Comparison of ENCODE assay signal across 21 cellular contexts in the genomic region with DNA sequence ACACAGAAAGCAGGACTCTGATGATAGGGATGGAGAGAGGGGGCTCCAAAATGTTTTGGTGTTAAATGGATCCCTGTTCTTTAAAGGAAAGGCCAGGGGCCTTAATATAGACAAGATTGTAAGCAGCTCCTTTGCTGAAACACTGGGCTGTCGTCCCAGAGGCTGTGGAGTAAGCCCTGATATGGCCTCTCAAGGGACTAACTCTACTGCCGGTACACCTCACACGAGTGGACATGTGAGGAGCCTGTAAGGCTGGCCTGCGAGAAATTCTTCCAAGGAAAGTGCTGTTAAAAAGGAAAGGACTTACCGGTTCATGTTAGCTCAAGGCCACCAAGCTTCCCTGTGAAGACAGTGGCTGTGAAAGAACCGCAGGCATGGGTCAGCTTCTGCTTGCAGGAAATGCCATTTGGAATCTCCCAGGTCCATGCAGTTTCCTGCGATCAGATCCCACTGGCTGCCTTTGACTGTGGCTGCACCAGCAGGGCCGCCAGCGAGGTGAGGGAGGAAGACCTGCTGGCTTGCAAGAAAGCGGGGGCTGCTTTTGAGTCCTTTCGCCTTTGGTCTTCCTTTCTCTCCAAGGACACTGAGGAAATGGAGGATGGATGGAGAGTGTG.
DNase-seq lines count a peak whose midpoint lies in the region; ATAC-seq, FAIRE-seq and TF ChIP-seq lines count a peak whose summit lies in the region.
"Had no signal": no experiment of that assay in that cellular context is flagged by ENCODE, and none has a peak within 500 bp of the region (broad histone marks: within the 10 kb centered on the region; RNA-seq: fewer than 3 reads in every experiment).

No MANE protein-coding gene starts in this region.

- ATAC-seq in Right ventricle myocardium inferior, result peak; percentile 34
- ATAC-seq in Right ventricle myocardium superior (ENCODE audit: poor library complexity), result no peak
- ATAC-seq in K562, result no peak
- ATAC-seq in left ventricle myocardium superior, result peak; percentile 43
- ATAC-seq: CD8-positive, alpha-beta T cell; PC-3 had no signal

- no peaks in the 10 kb centered on the region for H3K9me3 Mint-ChIP-seq in nephron progenitor cell
- H3K9me3 Mint-ChIP-seq: CD8-positive, alpha-beta T cell had no signal

- TF ChIP-seq POLR2A in K562 (conservative IDR thresholded peaks at IDR 0.05), result no peak

- H3K9ac ChIP-seq in K562 (ENCODE audit: insufficient read depth in 1 of 2, low read depth in 2 of 2, low read length in 2 of 2), result no peak overlapping the region
- H3K9ac ChIP-seq: BLaER1 had no signal

- no peaks in the 10 kb centered on the region for H3K36me3 ChIP-seq in K562 (ENCODE audit: control insufficient read depth, insufficient read depth, low read length)
- H3K36me3 ChIP-seq: HAP-1 had no signal

- intact Hi-C loops in Right ventricle myocardium inferior (cut with DNase I), result no loop called here
- intact Hi-C loops in Right ventricle myocardium superior (cut with DNase I), result no loop called here
- intact Hi-C loops in K562 (cut with micrococcal nuclease), result no loop called here
- intact Hi-C loops in left ventricle myocardium superior (cut with micrococcal nuclease), result no loop called here

- H3K9me3 ChIP-seq in K562 (replicated peaks; ENCODE audit: control insufficient read depth, insufficient read depth, low read depth, low read length), result no peaks in the 10 kb centered on the region
- H3K9me3 ChIP-seq: BLaER1, HAP-1 had no signal

- H3K27me3 Mint-ChIP-seq in nephron progenitor cell (ENCODE audit: low read depth, poor library complexity), result peaks cover 3% of the 10 kb centered on the region

- no peak overlapping the region for H3K4me3 ChIP-seq in K562
- H3K4me3 ChIP-seq: BLaER1, HAP-1 had no signal

- TF ChIP-seq RAD21 in K562 (CRISPR knock-in tag; conservative IDR thresholded peaks at IDR 0.05 in 1 of 2, IDR thresholded peaks at IDR 0.05 in 1 of 2), result no peak

- BruUV-seq in K562 (replicated peaks; lab: Mats Ljungman, UMichigan), result no TSS peak

- in situ Hi-C loops in K562 (cut with MboI), result no loop called here

- no peak for FAIRE-seq in K562 (lab: Jason Lieb, UNC)
- FAIRE-seq: G401.6 had no signal

- H2AFZ ChIP-seq in K562 (ENCODE audit: low read depth, low read length), result peak overlapping the region; percentile 22; the same call in 1 of the 2 replicates

- DNase-seq in Right ventricle myocardium inferior (ENCODE audit: missing footprints) (no peak), Right ventricle myocardium superior (no peak), K562 (ENCODE audit: extremely low read depth in 1 of 4, low spot score in 3 of 4) (no peak), left ventricle myocardium superior (no peak), nephron progenitor cell (no peak), SKM-1 treated with dmso at 0.1 percent for 144 hours (lab: John Stamatoyannopoulos, UW; ENCODE audit: unreplicated experiment) (no peak), H4 (ENCODE audit: low spot score) (no peak)
- no peak for DNase-seq in central memory CD4-positive, alpha-beta T cell
- DNase-seq: CD8-positive, alpha-beta T cell; DND-41; IMR-90; Kasumi-1; NCI-H1105 treated with DMSO at 0.1 percent for 48 hours; NCI-H187; NCI-H446 treated with DMSO at 0.1 percent for 48 hours; NCI-H748 treated with DMSO at 0.1 percent for 48 hours; PC-3 had no signal

- no peak overlapping the region for H3K27ac ChIP-seq in K562 (ENCODE audit: extremely low read depth, low read depth, low read length)
- H3K27ac ChIP-seq: BLaER1, RWPE1 had no signal

- H3K4me3 Mint-ChIP-seq in nephron progenitor cell, result no peak overlapping the region
- H3K4me3 Mint-ChIP-seq: CD8-positive, alpha-beta T cell had no signal

- H3K9me1 ChIP-seq in K562 (ENCODE audit: control insufficient read depth, insufficient read depth, low read length), result no peaks in the 10 kb centered on the region

- TF ChIP-seq CTCF in K562 (IDR thresholded peaks at IDR 0.05 in 2 of 3, conservative IDR thresholded peaks at IDR 0.05 in 1 of 3; ENCODE audit: insufficient read depth in 2 of 3, low read depth in 1 of 3, low read length in 3 of 3) (no peak), nephron progenitor cell (IDR thresholded peaks at IDR 0.05) (no peak)

- no peaks in the 10 kb centered on the region for H4K20me1 ChIP-seq in K562 (replicated peaks; ENCODE audit: control insufficient read depth, insufficient read depth, low read length)
- H4K20me1 ChIP-seq: BLaER1 had no signal

- H3K4me1 Mint-ChIP-seq in nephron progenitor cell, result no peaks in the 10 kb centered on the region

- H3K79me2 ChIP-seq in K562 (ENCODE audit: control insufficient read depth, insufficient read depth, low read length), result no peaks in the 10 kb centered on the region

- H3K27ac Mint-ChIP-seq in nephron progenitor cell, result peak overlapping the region; percentile 48
- H3K27ac Mint-ChIP-seq: CD8-positive, alpha-beta T cell had no signal

- H3K4me2 ChIP-seq in K562 (ENCODE audit: insufficient read depth, low read length), result no peak overlapping the region
- H3K4me2 ChIP-seq: BLaER1 had no signal

- POLR2A ChIA-PET in K562 (lab: Yijun Ruan, JAX), result interaction anchor here (0.5 to 1.2 kb wide), 4 partner anchors 8 to 81 kb away, joined by 3 to 4 read pairs (median 3); no protein-coding TSS in a partner anchor

- no peaks in the 10 kb centered on the region for H3K27me3 ChIP-seq in K562 (ENCODE audit: control insufficient read depth in 2 of 2, insufficient read depth in 2 of 2, low read length in 2 of 2)
- H3K27me3 ChIP-seq: BLaER1 had no signal

- TF ChIP-seq EP300 in K562 (IDR thresholded peaks at IDR 0.05; ENCODE audit: low read length), result no peak

- CTCF ChIA-PET in K562 (lab: Yijun Ruan, JAX; ENCODE audit: low intra/inter-chr PET ratio), result no interaction called here

- H3K4me1 ChIP-seq in K562 (replicated peaks in 1 of 2; ENCODE audit: control insufficient read depth in 2 of 2, insufficient read depth in 2 of 2, low read length in 2 of 2), result peaks cover 0 to 4% of the 10 kb centered on the region in 2 experiments; a peak in 3 of 5 replicates
- H3K4me1 ChIP-seq: HAP-1 had no signal

- 36% methylated on average over 11 of the region's 11 CpGs for WGBS in K562 (ENCODE audit: insufficient coverage, low coverage, missing lambda C conversion rate)

- H3K36me3 Mint-ChIP-seq in nephron progenitor cell (ENCODE audit: low read depth), result peaks cover 33% of the 10 kb centered on the region

TF ChIP-seq in K562, 482 proteins besides CTCF, POLR2A, EP300 and RAD21:
- TF ChIP-seq ZNF586 (CRISPR knock-in tag; conservative IDR thresholded peaks at IDR 0.05), result no peak
- TF ChIP-seq TEAD1 (CRISPR knock-in tag; IDR thresholded peaks at IDR 0.05), result no peak
- TF ChIP-seq ZNF134 (CRISPR knock-in tag; conservative IDR thresholded peaks at IDR 0.05), result no peak
- TF ChIP-seq SAFB2 (IDR thresholded peaks at IDR 0.05; ENCODE audit: borderline replicate concordance, low read depth, low read length, severe bottlenecking), result no peak
- TF ChIP-seq SMARCC2 (IDR thresholded peaks at IDR 0.05; ENCODE audit: low read depth), result no peak
- TF ChIP-seq, protein P1, sequence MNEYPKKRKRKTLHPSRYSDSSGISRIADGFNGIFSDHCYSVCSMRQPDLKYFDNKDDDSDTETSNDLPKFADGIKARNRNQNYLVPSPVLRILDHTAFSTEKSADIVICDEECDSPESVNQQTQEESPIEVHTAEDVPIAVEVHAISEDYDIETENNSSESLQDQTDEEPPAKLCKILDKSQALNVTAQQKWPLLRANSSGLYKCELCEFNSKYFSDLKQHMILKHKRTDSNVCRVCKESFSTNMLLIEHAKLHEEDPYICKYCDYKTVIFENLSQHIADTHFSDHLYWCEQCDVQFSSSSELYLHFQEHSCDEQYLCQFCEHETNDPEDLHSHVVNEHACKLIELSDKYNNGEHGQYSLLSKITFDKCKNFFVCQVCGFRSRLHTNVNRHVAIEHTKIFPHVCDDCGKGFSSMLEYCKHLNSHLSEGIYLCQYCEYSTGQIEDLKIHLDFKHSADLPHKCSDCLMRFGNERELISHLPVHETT (CRISPR knock-in tag; conservative IDR thresholded peaks at IDR 0.05 in 1 of 2, IDR thresholded peaks at IDR 0.05 in 1 of 2), result no peak
- no peak for TF ChIP-seq ATF1 (CRISPR knock-in tag; IDR thresholded peaks at IDR 0.05)
- TF ChIP-seq ATF1 (tag; IDR thresholded peaks at IDR 0.05), result no peak
- TF ChIP-seq, protein P2, sequence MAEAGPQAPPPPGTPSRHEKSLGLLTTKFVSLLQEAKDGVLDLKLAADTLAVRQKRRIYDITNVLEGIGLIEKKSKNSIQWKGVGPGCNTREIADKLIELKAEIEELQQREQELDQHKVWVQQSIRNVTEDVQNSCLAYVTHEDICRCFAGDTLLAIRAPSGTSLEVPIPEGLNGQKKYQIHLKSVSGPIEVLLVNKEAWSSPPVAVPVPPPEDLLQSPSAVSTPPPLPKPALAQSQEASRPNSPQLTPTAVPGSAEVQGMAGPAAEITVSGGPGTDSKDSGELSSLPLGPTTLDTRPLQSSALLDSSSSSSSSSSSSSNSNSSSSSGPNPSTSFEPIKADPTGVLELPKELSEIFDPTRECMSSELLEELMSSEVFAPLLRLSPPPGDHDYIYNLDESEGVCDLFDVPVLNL (CRISPR knock-in tag; IDR thresholded peaks at IDR 0.05; ENCODE audit: low read depth), result no peak
- TF ChIP-seq HNRNPLL (IDR thresholded peaks at IDR 0.05; ENCODE audit: low read depth, low read length, poor library complexity, severe bottlenecking), result no peak
- no peak for TF ChIP-seq NCOR1 (IDR thresholded peaks at IDR 0.05)
- no peak for TF ChIP-seq ZNF253 (CRISPR knock-in tag; conservative IDR thresholded peaks at IDR 0.05)
- TF ChIP-seq ZNF175 (CRISPR knock-in tag; IDR thresholded peaks at IDR 0.05; ENCODE audit: low read depth), result no peak
- no peak for TF ChIP-seq GATAD2B (IDR thresholded peaks at IDR 0.05; ENCODE audit: borderline replicate concordance)
- TF ChIP-seq TRIM24 (IDR thresholded peaks at IDR 0.05), result no peak
- TF ChIP-seq ZNF41 (CRISPR knock-in tag; conservative IDR thresholded peaks at IDR 0.05), result no peak
- no peak for TF ChIP-seq KAT2B (IDR thresholded peaks at IDR 0.05; ENCODE audit: low read depth, low read length)
- TF ChIP-seq, protein P3, sequence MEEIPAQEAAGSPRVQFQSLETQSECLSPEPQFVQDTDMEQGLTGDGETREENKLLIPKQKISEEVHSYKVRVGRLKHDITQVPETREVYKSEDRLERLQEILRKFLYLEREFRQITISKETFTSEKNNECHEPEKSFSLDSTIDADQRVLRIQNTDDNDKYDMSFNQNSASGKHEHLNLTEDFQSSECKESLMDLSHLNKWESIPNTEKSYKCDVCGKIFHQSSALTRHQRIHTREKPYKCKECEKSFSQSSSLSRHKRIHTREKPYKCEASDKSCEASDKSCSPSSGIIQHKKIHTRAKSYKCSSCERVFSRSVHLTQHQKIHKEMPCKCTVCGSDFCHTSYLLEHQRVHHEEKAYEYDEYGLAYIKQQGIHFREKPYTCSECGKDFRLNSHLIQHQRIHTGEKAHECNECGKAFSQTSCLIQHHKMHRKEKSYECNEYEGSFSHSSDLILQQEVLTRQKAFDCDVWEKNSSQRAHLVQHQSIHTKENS (CRISPR knock-in tag; IDR thresholded peaks at IDR 0.05), result no peak

Comparison
In these comparisons a context has a peak if more than half of its experiments do, and no peak if none do; other contexts are left out.
1. ATAC-seq: peak in Right ventricle myocardium inferior (single experiment) and left ventricle myocardium superior (single experiment); none in Right ventricle myocardium superior (single experiment) and K562 (single experiment).